8 cellular contexts compared by ENCODE assay signal in the genomic region with DNA sequence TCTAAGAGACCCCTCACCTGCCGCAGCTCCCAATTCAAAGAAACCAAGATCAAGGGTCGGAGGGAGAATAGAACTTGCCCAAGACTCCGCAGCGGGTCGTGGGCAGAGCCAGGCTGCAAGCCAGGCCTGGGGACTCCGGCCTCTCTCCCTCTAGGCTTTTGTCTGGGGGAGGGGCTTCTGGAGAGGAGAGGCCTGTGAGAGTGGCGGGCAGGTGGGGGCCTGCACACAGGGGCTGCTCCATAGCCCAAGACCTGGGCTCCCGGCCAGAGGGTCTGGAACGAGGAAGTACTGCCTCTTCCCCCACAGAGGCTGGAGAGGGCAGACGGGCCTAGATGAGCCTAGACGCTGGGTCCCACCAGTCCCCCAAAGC. TPM values are rescaled to one million over a fixed set of nuclear protein-coding genes. Genes with fewer than 3 reads are reported as not detected.
DNase-seq lines count a peak whose midpoint lies in the region; ATAC-seq and TF ChIP-seq lines count a peak whose summit lies in the region.

No MANE protein-coding gene starts in this region.

- POLR2A ChIA-PET in naive thymus-derived CD8-positive, alpha-beta T cell (lab: Charles Lee): interaction anchor here (1.0 to 17.2 kb wide), 10 partner anchors 10 to 169 kb away, joined by 3 to 328 read pairs (median 7); a partner anchor contains a TSS

- H3K4me1 ChIP-seq in BLaER1 (peaks cover 90% of the 10 kb centered on the region), colonic mucosa (peaks cover 43% of the 10 kb centered on the region)

- peak overlapping the region; percentile 53 for H3K4me3 ChIP-seq in BLaER1
- H3K4me3 ChIP-seq in colonic mucosa: peak overlapping the region; percentile 41

- no peaks in the 10 kb centered on the region for H3K27me3 Mint-ChIP-seq in naive thymus-derived CD8-positive, alpha-beta T cell

- no peaks in the 10 kb centered on the region for H3K27me3 ChIP-seq in BLaER1
- no peaks in the 10 kb centered on the region for H3K27me3 ChIP-seq in colonic mucosa

- peaks cover 22% of the 10 kb centered on the region for H3K36me3 ChIP-seq in BLaER1
- H3K36me3 ChIP-seq in colonic mucosa: no peaks in the 10 kb centered on the region

- peak overlapping the region; percentile 98 to 100 (median 100) for H3K27ac Mint-ChIP-seq in naive thymus-derived CD8-positive, alpha-beta T cell

- H3K4me2 ChIP-seq in BLaER1: peak overlapping the region; percentile 92

- peaks cover 19 to 64% (median 54%) of the 10 kb centered on the region in 4 donors for H3K4me1 Mint-ChIP-seq in naive thymus-derived CD8-positive, alpha-beta T cell

- DNase-seq in NCI-H1092 treated with DMSO at 0.1 percent for 48 hours (lab: John Stamatoyannopoulos, UW): peak; percentile 67
- DNase-seq in colonic mucosa: peak; percentile 64
- peak in 1 of 10 donors; percentile 61 for DNase-seq in naive thymus-derived CD8-positive, alpha-beta T cell
- DNase-seq in NCI-H2227 (lab: John Stamatoyannopoulos, UW; ENCODE audit: unreplicated experiment): no peak
- DNase-seq in AG08395 (ENCODE audit: low spot score): no peak
- no peak for DNase-seq in NCI-H1417 treated with DMSO at 0.1 percent for 48 hours (lab: John Stamatoyannopoulos, UW)

- peaks cover 1% of the 10 kb centered on the region; the same call in 1 of the 2 replicates for H4K20me1 ChIP-seq in BLaER1

- H3K9ac ChIP-seq in BLaER1 (peak overlapping the region; percentile 73), colonic mucosa (ENCODE audit: low read depth in 2 of 2, low read length in 2 of 2) (peak overlapping the region; percentile 51 to 84)

- intact Hi-C loops in colonic mucosa (cut with DNase I): no loop called here

- no peaks in the 10 kb centered on the region for H3K9me3 Mint-ChIP-seq in naive thymus-derived CD8-positive, alpha-beta T cell

- H3K36me3 Mint-ChIP-seq in naive thymus-derived CD8-positive, alpha-beta T cell: peaks cover 0 to 8% (median 0%) of the 10 kb centered on the region in 3 donors

- ATAC-seq in naive thymus-derived CD8-positive, alpha-beta T cell: peak in 1 of 2 donors; percentile 4
- no peak for ATAC-seq in HG03045 (IDR thresholded peaks at IDR 0.05; ENCODE audit: unreplicated experiment)

- H3K4me3 Mint-ChIP-seq in naive thymus-derived CD8-positive, alpha-beta T cell: peak overlapping the region; percentile 82 to 99 (median 95)

- H3K9me3 ChIP-seq in BLaER1 (no peaks in the 10 kb centered on the region), colonic mucosa (no peaks in the 10 kb centered on the region)

- TF ChIP-seq CTCF in colonic mucosa (IDR thresholded peaks at IDR 0.05): no peak

- H3K27ac ChIP-seq in BLaER1: peak overlapping the region; percentile 85
- peak overlapping the region; percentile 94 for H3K27ac ChIP-seq in colonic mucosa

RNA-seq across cellular contexts. Expression of a gene that starts 5.1 kb away (rescaled TPM):
- 100 to 1,000 TPM; 251 to 279 TPM for total RNA-seq in colonic mucosa
- total RNA-seq in naive thymus-derived CD8-positive, alpha-beta T cell: 100 to 1,000 TPM; 102 to 110 TPM
- 10 to 100 TPM; 29.8 to 42.8 (median 30.3) TPM for polyA plus RNA-seq in naive thymus-derived CD8-positive, alpha-beta T cell

RNA-seq across cellular contexts. Expression of a gene that starts 12.3 kb away (rescaled TPM):
- 10 to 100 TPM; 25.4 to 66.5 TPM for total RNA-seq in colonic mucosa
- total RNA-seq in naive thymus-derived CD8-positive, alpha-beta T cell: 10 to 100 TPM; 47.0 to 47.5 TPM
- 10 to 100 TPM; 19.8 to 34.4 (median 22.1) TPM for polyA plus RNA-seq in naive thymus-derived CD8-positive, alpha-beta T cell

RNA-seq across cellular contexts. Expression of a gene that starts 26.1 kb away (rescaled TPM):
- total RNA-seq in colonic mucosa: under 1 TPM; 0.85 to 0.89 TPM
- total RNA-seq in naive thymus-derived CD8-positive, alpha-beta T cell: 1 to 10 TPM; 1.8 to 2.0 TPM
- under 1 TPM in 2 of 3 donors, not detected in 1; 0.28 to 0.46 TPM for polyA plus RNA-seq in naive thymus-derived CD8-positive, alpha-beta T cell

RNA-seq across cellular contexts. Expression of a gene that starts 27.0 kb away (rescaled TPM):
- total RNA-seq in colonic mucosa: 100 to 1,000 TPM; 159 to 166 TPM
- total RNA-seq in naive thymus-derived CD8-positive, alpha-beta T cell: 10 to 100 TPM; 52.2 to 57.1 TPM
- under 1 TPM in 2 of 3 donors, not detected in 1; 0.07 to 0.22 TPM for polyA plus RNA-seq in naive thymus-derived CD8-positive, alpha-beta T cell

RNA-seq across cellular contexts. Expression of a gene that starts 33.2 kb away (rescaled TPM):
- total RNA-seq in colonic mucosa: 10 to 100 TPM; 25.7 to 38.9 TPM
- 10 to 100 TPM; 71.1 to 74.6 TPM for total RNA-seq in naive thymus-derived CD8-positive, alpha-beta T cell
- 10 to 100 TPM; 28.5 to 34.7 (median 34.2) TPM for polyA plus RNA-seq in naive thymus-derived CD8-positive, alpha-beta T cell

Comparison
In these comparisons a context has a peak if more than half of its experiments do, and no peak if none do; other contexts are left out.
1. DNase-seq: peak in NCI-H1092 treated with DMSO at 0.1 percent for 48 hours (single experiment) and colonic mucosa (single experiment); none in NCI-H2227 (single experiment), AG08395 (single experiment) and NCI-H1417 treated with DMSO at 0.1 percent for 48 hours (single experiment).